Comparison of ENCODE assay signal across 7 cellular contexts in the genomic region with DNA sequence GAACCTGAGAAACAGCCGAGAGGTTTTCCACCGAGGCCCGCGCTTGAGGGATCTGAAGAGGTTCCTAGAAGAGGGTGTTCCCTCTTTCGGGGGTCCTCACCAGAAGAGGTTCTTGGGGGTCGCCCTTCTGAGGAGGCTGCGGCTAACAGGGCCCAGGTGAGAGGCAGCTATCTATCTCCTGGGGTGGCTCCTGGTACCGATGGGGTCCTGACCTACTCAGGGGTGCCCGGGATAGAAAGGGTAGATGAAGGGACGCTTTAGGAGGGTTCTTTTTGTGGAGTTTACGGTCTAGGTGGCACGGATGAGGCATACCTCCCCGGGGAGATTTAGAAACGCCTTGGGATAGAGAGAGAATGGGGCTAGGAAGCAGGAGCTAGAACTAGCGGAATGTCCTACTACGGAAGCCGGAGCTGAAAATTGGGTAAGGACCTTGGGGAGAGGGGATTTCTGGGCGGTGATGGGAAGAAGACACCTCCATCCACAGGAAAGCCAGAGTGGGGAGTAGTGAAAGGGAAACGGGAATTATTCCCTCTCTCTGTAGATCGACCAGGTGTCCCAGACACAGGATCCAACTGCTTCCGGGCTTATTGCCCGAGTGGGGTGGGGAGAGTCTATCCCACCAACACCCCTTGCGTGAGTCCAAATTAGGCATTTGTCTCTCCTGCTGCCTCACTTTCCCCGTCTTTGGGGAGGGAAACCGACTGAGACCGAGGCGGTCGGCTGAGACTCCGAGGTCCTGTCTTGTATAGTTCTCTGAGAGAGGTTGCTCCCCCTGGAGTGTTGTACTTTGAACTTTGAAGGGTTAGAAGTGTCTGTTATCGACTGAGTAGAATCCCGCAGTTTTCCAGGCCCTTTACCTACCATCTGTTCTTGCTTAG. TPM values are rescaled to one million over a fixed set of nuclear protein-coding genes. Genes with fewer than 3 reads are reported as not detected.
DNase-seq lines count a peak whose midpoint lies in the region; ATAC-seq and TF ChIP-seq lines count a peak whose summit lies in the region.

No MANE protein-coding gene starts in this region.

- no peaks in the 10 kb centered on the region for H3K9me2 ChIP-seq in SK-N-SH

- peaks cover 0 to 10% of the 10 kb centered on the region in 2 experiments for H3K36me3 ChIP-seq in SK-N-SH (replicated peaks in 1 of 2; ENCODE audit: control insufficient read depth in 1 of 2, insufficient read depth in 2 of 2, low read length in 1 of 2)
- H3K36me3 ChIP-seq in stomach: no peaks in the 10 kb centered on the region

- DNase-seq in GM12865 (ENCODE audit: low read depth): peak; percentile 34
- DNase-seq in SK-N-SH: peak; percentile 32
- DNase-seq in caudate nucleus (lab: John Stamatoyannopoulos, UW): peak in 2 of 61 donors; percentile 20 to 30
- peak; percentile 54 for DNase-seq in kidney tubule cell (ENCODE audit: low spot score)
- no peak for DNase-seq in stomach

- H3K4me3 ChIP-seq in GM12865 (ENCODE audit: low read depth, low read length) (peak overlapping the region; percentile 91), SK-N-SH (ENCODE audit: low read depth in 2 of 2, low read length in 1 of 2) (peak overlapping the region; percentile 93 to 96), stomach (peak overlapping the region; percentile 73 to 99 (median 79))

- no peak for TF ChIP-seq CTCF in GM12865 (IDR thresholded peaks at IDR 0.05; ENCODE audit: insufficient read depth, low read depth, low read length, missing control alignments)
- no peak for TF ChIP-seq CTCF in SK-N-SH (IDR thresholded peaks at IDR 0.05)
- no peak for TF ChIP-seq CTCF in stomach (IDR thresholded peaks at IDR 0.05)

- ATAC-seq in HG02798 (IDR thresholded peaks at IDR 0.05; ENCODE audit: poor library complexity, unreplicated experiment) (peak; percentile 1), GM18519 (IDR thresholded peaks at IDR 0.05; ENCODE audit: low FRiP score, unreplicated experiment) (no peak)

- intact Hi-C loops in stomach (cut with DNase I; ENCODE audit: low total_unique reads): no loop called here

- POLR2A ChIA-PET in SK-N-SH (lab: Yijun Ruan, JAX): interaction anchor here (1.4 kb wide), 1 partner anchor 10 kb away, joined by 5 read pairs; no protein-coding TSS in a partner anchor

- no peaks in the 10 kb centered on the region for H3K9me3 ChIP-seq in SK-N-SH
- H3K9me3 ChIP-seq in stomach: no peaks in the 10 kb centered on the region

- CTCF ChIA-PET in SK-N-SH (lab: Yijun Ruan, JAX): interaction anchor here (0.7 to 1.6 kb wide), 9 partner anchors 8 to 333 kb away, joined by 3 to 6 read pairs (median 3); no protein-coding TSS in a partner anchor

- no peaks in the 10 kb centered on the region for H4K20me1 ChIP-seq in SK-N-SH (ENCODE audit: insufficient read depth)

- TF ChIP-seq EP300 in SK-N-SH (IDR thresholded peaks at IDR 0.05; ENCODE audit: borderline replicate concordance in 1 of 2, low read depth in 1 of 2, low read length in 1 of 2): no peak
- no peak for TF ChIP-seq EP300 in stomach (IDR thresholded peaks at IDR 0.05)

- TF ChIP-seq POLR2A in stomach (IDR thresholded peaks at IDR 0.05): no peak

- peak overlapping the region; percentile 93 for H3K9ac ChIP-seq in SK-N-SH

- H3K27ac ChIP-seq in SK-N-SH (ENCODE audit: low read depth in 2 of 2, low read length in 1 of 2) (peak overlapping the region; percentile 83 to 88), caudate nucleus (ENCODE audit: low read depth, low read length) (peak overlapping the region; percentile 92), stomach (peak overlapping the region; percentile 89 to 98 (median 94))

- peak overlapping the region; percentile 79 for H3K4me2 ChIP-seq in SK-N-SH

- peaks cover 96% of the 10 kb centered on the region for H3K79me2 ChIP-seq in SK-N-SH (ENCODE audit: insufficient read depth)

- H3K27me3 ChIP-seq in SK-N-SH (ENCODE audit: insufficient read depth): no peaks in the 10 kb centered on the region
- no peaks in the 10 kb centered on the region for H3K27me3 ChIP-seq in stomach

- H2AFZ ChIP-seq in SK-N-SH (ENCODE audit: low read depth): peak overlapping the region; percentile 56

- peaks cover 6% of the 10 kb centered on the region for H3F3A ChIP-seq in SK-N-SH (replicated peaks; ENCODE audit: insufficient read depth)

- H3K4me1 ChIP-seq in SK-N-SH (ENCODE audit: control insufficient read depth in 1 of 2, insufficient read depth in 2 of 2, low read depth in 1 of 2, low read length in 1 of 2): peaks cover 9 to 11% of the 10 kb centered on the region in 2 experiments
- H3K4me1 ChIP-seq in stomach: peaks cover 26 to 81% (median 51%) of the 10 kb centered on the region in 4 donors

- WGBS in SK-N-SH (ENCODE audit: low lambda C conversion rate): under 1% methylated on average over 27 of the region's 31 CpGs
- WGBS in stomach, 5 donors: 0 to 1% (median 0%) methylated on average over 29 to 31 of the region's 31 CpGs

- 0 out of 2 replicates have a peak, but pooled peaks have one; percentile 1 for TF ChIP-seq RAD21 in SK-N-SH (IDR thresholded peaks at IDR 0.05; ENCODE audit: low read length)

TF ChIP-seq in SK-N-SH, 30 proteins besides CTCF, POLR2A, EP300 and RAD21 (continues in another document):
- no peak for TF ChIP-seq GABPA (IDR thresholded peaks at IDR 0.05; ENCODE audit: low read depth)
- TF ChIP-seq, protein P1, sequence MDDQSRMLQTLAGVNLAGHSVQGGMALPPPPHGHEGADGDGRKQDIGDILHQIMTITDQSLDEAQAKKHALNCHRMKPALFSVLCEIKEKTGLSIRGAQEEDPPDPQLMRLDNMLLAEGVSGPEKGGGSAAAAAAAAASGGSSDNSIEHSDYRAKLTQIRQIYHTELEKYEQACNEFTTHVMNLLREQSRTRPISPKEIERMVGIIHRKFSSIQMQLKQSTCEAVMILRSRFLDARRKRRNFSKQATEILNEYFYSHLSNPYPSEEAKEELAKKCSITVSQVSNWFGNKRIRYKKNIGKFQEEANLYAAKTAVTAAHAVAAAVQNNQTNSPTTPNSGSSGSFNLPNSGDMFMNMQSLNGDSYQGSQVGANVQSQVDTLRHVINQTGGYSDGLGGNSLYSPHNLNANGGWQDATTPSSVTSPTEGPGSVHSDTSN (IDR thresholded peaks at IDR 0.05): no peak
- no peak for TF ChIP-seq NRF1 (IDR thresholded peaks at IDR 0.05; ENCODE audit: low read depth, low read length)
- TF ChIP-seq REST (IDR thresholded peaks at IDR 0.05; ENCODE audit: low read depth, low read length): no peak
- TF ChIP-seq MXI1 (IDR thresholded peaks at IDR 0.05; ENCODE audit: low read depth, low read length): peak; percentile 14; the same call in 1 of the 2 replicates
- TF ChIP-seq POLR2AphosphoS5 (IDR thresholded peaks at IDR 0.05; ENCODE audit: low read depth, low read length): no peak
- TF ChIP-seq JUND (IDR thresholded peaks at IDR 0.05): no peak
- TF ChIP-seq USF1 (IDR thresholded peaks at IDR 0.05; ENCODE audit: borderline replicate concordance, low read depth): no peak
- no peak for TF ChIP-seq ELF1 (IDR thresholded peaks at IDR 0.05)
- no peak for TF ChIP-seq MAX (IDR thresholded peaks at IDR 0.05; ENCODE audit: low read depth)

RNA-seq across cellular contexts. Expression of gene RSPRY1, which starts 0.7 kb away (rescaled TPM):
- polyA plus RNA-seq in SK-N-SH (2012; rRNA removed) (16.6 and 21.7 TPM in 2 replicates), stomach (10 to 100 TPM in 1 of 3 donors, 1 to 10 TPM in 2; 8.6 to 13.7 (median 8.8) TPM)
- 18.7 and 21.4 TPM in 2 replicates for polyA plus RNA-seq in SK-N-SH (2012; cell fraction: cytosol; rRNA removed)
- 16.3 and 28.5 TPM in 2 replicates for polyA plus RNA-seq in SK-N-SH (2012; cell fraction: nucleus; rRNA removed)
- total RNA-seq in stomach: 100 to 1,000 TPM in 1 of 5 donors, 10 to 100 TPM in 3, 1 to 10 TPM in 1; 5.5 to 110 (median 46.2) TPM

RNA-seq across cellular contexts. Expression of gene PSME3IP1, which starts 1.0 kb away (rescaled TPM):
- polyA plus RNA-seq in SK-N-SH (2012; rRNA removed) (80.9 and 92.0 TPM in 2 replicates), stomach (10 to 100 TPM; 37.4 to 64.3 (median 51.5) TPM)
- polyA plus RNA-seq in SK-N-SH (2012; cell fraction: cytosol; rRNA removed): 56.1 and 64.2 TPM in 2 replicates
- 162 and 164 TPM in 2 replicates for polyA plus RNA-seq in SK-N-SH (2012; cell fraction: nucleus; rRNA removed)
- total RNA-seq in stomach: 100 to 1,000 TPM in 1 of 5 donors, 10 to 100 TPM in 4; 52.7 to 104 (median 91.0) TPM

RNA-seq across cellular contexts. Expression of gene ARL2BP, which starts 58.2 kb away (rescaled TPM):
- polyA plus RNA-seq in SK-N-SH (2012; rRNA removed) (61.8 and 70.3 TPM in 2 replicates), stomach (10 to 100 TPM; 24.0 to 46.6 (median 39.8) TPM)
- 75.9 and 83.6 TPM in 2 replicates for polyA plus RNA-seq in SK-N-SH (2012; cell fraction: cytosol; rRNA removed)
- polyA plus RNA-seq in SK-N-SH (2012; cell fraction: nucleus; rRNA removed): 20.8 and 24.7 TPM in 2 replicates
- 10 to 100 TPM; 15.6 to 61.6 (median 46.7) TPM for total RNA-seq in stomach
